1 cellular context compared by ENCODE assay signal in genomic region chr12:43816168-43816567, GRCh38.
TF ChIP-seq lines count a peak whose summit lies in the region.

No MANE protein-coding gene starts in this region.

TF ChIP-seq in SK-N-SH, 30 proteins besides CTCF, POLR2A, EP300 and RAD21 (continued from another document):
- no peak for TF ChIP-seq TCF12 (IDR thresholded peaks at IDR 0.05)
